8 cellular contexts compared by ENCODE assay signal in the genomic region with DNA sequence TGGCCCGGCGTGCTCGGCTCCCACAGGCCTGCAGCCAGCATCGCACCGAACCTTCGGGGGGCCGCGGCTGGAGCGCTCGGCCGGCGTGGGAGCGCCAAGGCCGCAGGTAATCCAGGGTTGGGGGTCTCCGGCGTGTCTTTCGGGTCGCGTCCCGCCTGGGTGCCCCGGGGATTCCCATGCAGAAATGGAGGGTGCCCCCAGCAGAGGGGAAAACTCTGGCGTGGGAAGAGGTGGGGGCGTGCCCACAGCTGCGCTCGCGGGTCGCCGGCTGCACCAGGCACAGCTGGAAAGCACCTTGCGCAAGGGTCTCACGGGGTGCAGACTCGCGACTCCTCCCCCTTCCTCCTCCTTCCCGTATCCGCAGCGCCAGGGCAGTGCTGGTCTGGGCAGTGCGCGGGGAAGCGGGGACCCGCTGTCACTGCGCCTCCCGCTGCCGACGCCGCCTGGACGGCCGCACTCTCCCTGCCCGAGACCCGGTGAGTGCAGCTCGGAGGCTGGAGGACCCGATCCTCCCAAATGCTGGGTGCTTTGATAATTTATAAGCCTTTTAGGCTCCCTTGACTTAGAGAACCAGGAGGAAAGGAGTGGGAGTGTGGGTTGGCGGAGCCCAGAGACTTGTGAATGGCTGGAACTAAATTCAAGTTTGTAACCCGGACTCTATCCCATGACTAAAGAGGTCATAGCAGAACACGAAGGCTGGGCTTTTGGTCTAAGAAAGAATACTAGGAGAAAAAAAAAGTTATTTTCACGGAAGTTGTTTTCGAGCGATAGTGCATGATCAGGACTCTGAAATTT. TPM values are rescaled to one million over a fixed set of nuclear protein-coding genes. Genes with fewer than 3 reads are reported as not detected.
DNase-seq lines count a peak whose midpoint lies in the region; ATAC-seq and TF ChIP-seq lines count a peak whose summit lies in the region.

No MANE protein-coding gene starts in this region.

- H3K4me3 Mint-ChIP-seq in T-helper 17 cell: peak overlapping the region; percentile 94

- H3K27ac Mint-ChIP-seq in T-helper 17 cell: peak overlapping the region; percentile 96

- ATAC-seq in GM21360 (IDR thresholded peaks at IDR 0.05; ENCODE audit: unreplicated experiment): peak; percentile 39
- peak; percentile 49 for ATAC-seq in T-helper 17 cell

- no peak for TF ChIP-seq CTCF in HL-60 (IDR thresholded peaks at IDR 0.05; ENCODE audit: insufficient read depth, low read length)
- peak in 1 of 3 experiments; percentile 3 for TF ChIP-seq CTCF in ascending aorta (IDR thresholded peaks at IDR 0.05)
- no peak for TF ChIP-seq CTCF in retinal pigment epithelial cell (conservative IDR thresholded peaks at IDR 0.05; ENCODE audit: low read depth, low read length)

- H3K4me1 ChIP-seq in ascending aorta: peaks cover 0 to 16% of the 10 kb centered on the region in 2 donors

- H3K27me3 ChIP-seq in HL-60 (ENCODE audit: insufficient read depth, poor library complexity, severe bottlenecking) (no peaks in the 10 kb centered on the region), ascending aorta (no peaks in the 10 kb centered on the region)

- intact Hi-C loops in ascending aorta (cut with DNase I): loop anchor here (1.0 kb wide), 2 partner anchors 9 to 21 kb away; no protein-coding TSS in a partner anchor

- no peaks in the 10 kb centered on the region for H3K9me3 ChIP-seq in T-helper 17 cell (ENCODE audit: control insufficient read depth, low read length, poor library complexity, severe bottlenecking)
- no peaks in the 10 kb centered on the region for H3K9me3 ChIP-seq in ascending aorta

- peaks cover 47% of the 10 kb centered on the region for H3K4me1 Mint-ChIP-seq in T-helper 17 cell

- peak overlapping the region; percentile 93 for H3K27ac ChIP-seq in HL-60 (replicated peaks)
- peak overlapping the region; percentile 98 to 99 for H3K27ac ChIP-seq in ascending aorta

- DNase-seq in Caki2 (ENCODE audit: low read depth) (peak; percentile 81), HL-60 (ENCODE audit: low read depth in 1 of 2, low spot score in 1 of 2) (peak; percentile 73 to 94), T-helper 17 cell (peak; percentile 32 to 67 (median 62)), ascending aorta (ENCODE audit: low spot score in 2 of 2) (peak; percentile 74 to 95), hepatic stellate cell (ENCODE audit: low spot score) (peak; percentile 65), retinal pigment epithelial cell (ENCODE audit: low read depth) (no peak), cerebellar nuclear complex (lab: John Stamatoyannopoulos, UW) (no peak)

- H3K27me3 Mint-ChIP-seq in T-helper 17 cell: no peaks in the 10 kb centered on the region

- in situ Hi-C loops in Caki2 (cut with HindIII; ENCODE audit: low pct_unique_long_range_greater_than_20kb, low sequenced_read_pairs): no loop called here

- H3K36me3 Mint-ChIP-seq in T-helper 17 cell (ENCODE audit: low read depth): peaks cover 4% of the 10 kb centered on the region

- H3K4me3 ChIP-seq in HL-60 (replicated peaks; ENCODE audit: insufficient read depth, low read length) (peak overlapping the region; percentile 70), ascending aorta (peak overlapping the region; percentile 90 to 94), retinal pigment epithelial cell (ENCODE audit: low read length) (peak overlapping the region; percentile 90)

- peaks cover 11 to 27% of the 10 kb centered on the region in 2 donors for H3K36me3 ChIP-seq in ascending aorta

RNA-seq across cellular contexts. Expression of gene MAP3K8, which starts 0.5 kb away (rescaled TPM):
- 6.6 and 13.2 TPM in 2 replicates for total RNA-seq in Caki2 (2014; rRNA removed; shearing (Covaris generic); ENCODE audit: low replicate concordance)
- total RNA-seq in T-helper 17 cell (10 to 100 TPM; 26.2 to 38.8 TPM), ascending aorta (15.8 TPM)

Comparison
In these comparisons a context has a peak if more than half of its experiments do, and no peak if none do; other contexts are left out.
1. DNase-seq: peak in Caki2 (single experiment), HL-60 (2 of 2), T-helper 17 cell (3 of 3), ascending aorta (2 of 2) and hepatic stellate cell (single experiment); none in retinal pigment epithelial cell (single experiment) and cerebellar nuclear complex (0 of 2).
2. Peak in every context shown above with its lines, with median percentiles within 50 percentile points of each other: H3K4me3 ChIP-seq.